In the genomic region with DNA sequence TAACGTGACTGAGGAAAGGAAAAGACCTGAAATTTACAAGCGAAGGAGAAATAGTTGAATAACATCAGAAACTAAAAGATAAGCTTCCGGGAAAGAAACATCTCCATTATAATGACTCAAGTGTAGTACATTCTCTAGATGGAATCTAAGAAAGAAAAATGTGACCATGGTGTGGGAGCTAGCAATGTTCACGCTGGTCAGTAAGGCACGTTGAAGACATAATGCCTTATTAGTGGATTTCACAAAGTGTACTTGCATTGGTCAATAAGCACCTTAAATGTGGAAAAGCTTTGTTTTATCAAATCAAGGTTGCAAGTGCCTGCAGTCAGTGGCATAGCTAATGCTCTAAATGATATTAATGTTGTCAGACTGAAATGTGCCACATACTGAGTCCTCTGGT, we compare ENCODE assay signal across 8 cellular contexts. TPM values are rescaled to one million over a fixed set of nuclear protein-coding genes. Genes with fewer than 3 reads are reported as not detected.
A peak's percentile ranks its signal among the peaks of the same experiment; 100 is the strongest.
DNase-seq lines count a peak whose midpoint lies in the region; ATAC-seq and TF ChIP-seq lines count a peak whose summit lies in the region.

No MANE protein-coding gene starts in this region.

- peaks cover 10% of the 10 kb centered on the region for H3K4me1 ChIP-seq in SJSA1 (replicated peaks)

- TF ChIP-seq CTCF in fibroblast of villous mesenchyme (IDR thresholded peaks at IDR 0.05; ENCODE audit: insufficient read depth, low read depth, low read length) (no peak), progenitor cell of endocrine pancreas (IDR thresholded peaks at IDR 0.05; ENCODE audit: unreplicated experiment) (no peak)

- no peaks in the 10 kb centered on the region for H3K36me3 Mint-ChIP-seq in progenitor cell of endocrine pancreas (ENCODE audit: insufficient read depth)

- H3K4me3 Mint-ChIP-seq in progenitor cell of endocrine pancreas (ENCODE audit: low read depth), result peak overlapping the region; percentile 92

- DNase-seq in EH (ENCODE audit: low read depth), result peak; percentile 64
- DNase-seq in SJSA1 (ENCODE audit: low read depth in 1 of 2, low spot score in 2 of 2), result no peak
- DNase-seq in fibroblast of villous mesenchyme (ENCODE audit: low read depth), result no peak
- no peak for DNase-seq in progenitor cell of endocrine pancreas (ENCODE audit: low spot score, unreplicated experiment)
- DNase-seq in NCI-H2081 (lab: John Stamatoyannopoulos, UW), result no peak
- DNase-seq in substantia nigra (lab: John Stamatoyannopoulos, UW), result no peak
- DNase-seq in HCEC 1CT, result no peak

- no peaks in the 10 kb centered on the region for H3K9me3 Mint-ChIP-seq in progenitor cell of endocrine pancreas (ENCODE audit: low read depth)

- H3K27ac ChIP-seq in SJSA1, result no peak overlapping the region
- no peak overlapping the region for H3K27ac ChIP-seq in substantia nigra (ENCODE audit: low read depth, low read length, poor library complexity, severe bottlenecking)

- H3K4me3 ChIP-seq in SJSA1, result peak overlapping the region; percentile 76
- H3K4me3 ChIP-seq in fibroblast of villous mesenchyme (ENCODE audit: low read depth, low read length), result peak overlapping the region; percentile 61

- H3K4me1 Mint-ChIP-seq in progenitor cell of endocrine pancreas (ENCODE audit: low read depth), result peaks cover 28% of the 10 kb centered on the region

- H3K27me3 ChIP-seq in SJSA1 (replicated peaks), result peaks cover 13% of the 10 kb centered on the region; the same call in 1 of the 2 replicates

- no peaks in the 10 kb centered on the region for H3K9me3 ChIP-seq in SJSA1 (replicated peaks)

- 0 out of 2 replicates have a peak, but pooled peaks cover 3% of the 10 kb centered on the region for H3K36me3 ChIP-seq in SJSA1

- no peak for ATAC-seq in HG02610 (IDR thresholded peaks at IDR 0.05; ENCODE audit: unreplicated experiment)

- peak overlapping the region; percentile 59 for H3K27ac Mint-ChIP-seq in progenitor cell of endocrine pancreas

- H3K27me3 Mint-ChIP-seq in progenitor cell of endocrine pancreas, result peaks cover 3% of the 10 kb centered on the region

RNA-seq across cellular contexts. Expression of a gene that starts 2.8 kb away (rescaled TPM):
- 24.8 and 40.9 TPM in 2 replicates for total RNA-seq in SJSA1 (2014; rRNA removed; shearing (Covaris generic))
- total RNA-seq in fibroblast of villous mesenchyme (13.4 and 15.5 TPM in 2 replicates), progenitor cell of endocrine pancreas (166 and 195 TPM in 2 replicates)
